1 cellular context compared by ENCODE assay signal in the genomic region with DNA sequence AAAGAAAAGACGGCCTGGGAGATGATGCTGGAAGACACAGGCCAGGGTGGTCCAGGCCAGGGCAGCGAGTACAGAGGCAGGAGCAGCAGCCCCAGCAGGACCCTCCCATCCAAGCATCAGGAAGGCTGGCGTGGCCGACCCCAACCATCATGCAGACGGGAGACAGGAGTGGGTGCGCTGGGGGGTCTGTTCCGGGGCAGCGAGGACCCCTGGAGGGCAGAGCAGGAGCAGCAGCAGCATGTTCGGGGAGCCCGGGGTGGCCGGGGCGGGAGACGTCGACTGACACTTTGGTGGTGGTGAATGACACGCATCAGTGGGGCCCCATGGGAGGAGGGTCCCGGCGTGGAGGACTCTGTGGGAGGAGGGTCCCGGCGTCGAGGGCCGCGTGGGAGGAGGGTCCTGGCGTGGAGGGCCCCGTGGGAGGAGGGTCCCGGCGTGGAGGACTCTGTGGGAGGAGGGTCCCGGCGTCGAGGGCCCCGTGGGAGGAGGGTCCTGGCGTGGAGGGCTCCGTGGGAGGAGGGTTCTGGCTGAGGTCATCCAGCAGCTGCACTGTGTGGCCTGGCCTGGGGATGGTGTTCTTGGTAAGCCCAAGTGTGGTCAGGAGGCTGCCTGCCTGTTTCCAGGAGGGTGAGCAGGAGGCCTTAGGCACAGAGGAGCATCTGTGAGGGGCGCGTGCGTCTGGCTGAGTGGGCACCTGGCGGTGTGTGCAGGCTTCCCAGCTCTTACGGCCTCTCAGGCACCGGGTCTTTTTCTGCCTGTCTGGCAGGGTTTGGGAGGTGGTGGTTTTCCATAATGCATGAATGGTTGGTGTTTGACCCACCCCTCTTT.
TF ChIP-seq lines count a peak whose summit lies in the region.

No MANE protein-coding gene starts in this region.

TF ChIP-seq in GM23338, 12 proteins besides CTCF, POLR2A, EP300 and RAD21 (continued from another document):
- TF ChIP-seq, protein P1, sequence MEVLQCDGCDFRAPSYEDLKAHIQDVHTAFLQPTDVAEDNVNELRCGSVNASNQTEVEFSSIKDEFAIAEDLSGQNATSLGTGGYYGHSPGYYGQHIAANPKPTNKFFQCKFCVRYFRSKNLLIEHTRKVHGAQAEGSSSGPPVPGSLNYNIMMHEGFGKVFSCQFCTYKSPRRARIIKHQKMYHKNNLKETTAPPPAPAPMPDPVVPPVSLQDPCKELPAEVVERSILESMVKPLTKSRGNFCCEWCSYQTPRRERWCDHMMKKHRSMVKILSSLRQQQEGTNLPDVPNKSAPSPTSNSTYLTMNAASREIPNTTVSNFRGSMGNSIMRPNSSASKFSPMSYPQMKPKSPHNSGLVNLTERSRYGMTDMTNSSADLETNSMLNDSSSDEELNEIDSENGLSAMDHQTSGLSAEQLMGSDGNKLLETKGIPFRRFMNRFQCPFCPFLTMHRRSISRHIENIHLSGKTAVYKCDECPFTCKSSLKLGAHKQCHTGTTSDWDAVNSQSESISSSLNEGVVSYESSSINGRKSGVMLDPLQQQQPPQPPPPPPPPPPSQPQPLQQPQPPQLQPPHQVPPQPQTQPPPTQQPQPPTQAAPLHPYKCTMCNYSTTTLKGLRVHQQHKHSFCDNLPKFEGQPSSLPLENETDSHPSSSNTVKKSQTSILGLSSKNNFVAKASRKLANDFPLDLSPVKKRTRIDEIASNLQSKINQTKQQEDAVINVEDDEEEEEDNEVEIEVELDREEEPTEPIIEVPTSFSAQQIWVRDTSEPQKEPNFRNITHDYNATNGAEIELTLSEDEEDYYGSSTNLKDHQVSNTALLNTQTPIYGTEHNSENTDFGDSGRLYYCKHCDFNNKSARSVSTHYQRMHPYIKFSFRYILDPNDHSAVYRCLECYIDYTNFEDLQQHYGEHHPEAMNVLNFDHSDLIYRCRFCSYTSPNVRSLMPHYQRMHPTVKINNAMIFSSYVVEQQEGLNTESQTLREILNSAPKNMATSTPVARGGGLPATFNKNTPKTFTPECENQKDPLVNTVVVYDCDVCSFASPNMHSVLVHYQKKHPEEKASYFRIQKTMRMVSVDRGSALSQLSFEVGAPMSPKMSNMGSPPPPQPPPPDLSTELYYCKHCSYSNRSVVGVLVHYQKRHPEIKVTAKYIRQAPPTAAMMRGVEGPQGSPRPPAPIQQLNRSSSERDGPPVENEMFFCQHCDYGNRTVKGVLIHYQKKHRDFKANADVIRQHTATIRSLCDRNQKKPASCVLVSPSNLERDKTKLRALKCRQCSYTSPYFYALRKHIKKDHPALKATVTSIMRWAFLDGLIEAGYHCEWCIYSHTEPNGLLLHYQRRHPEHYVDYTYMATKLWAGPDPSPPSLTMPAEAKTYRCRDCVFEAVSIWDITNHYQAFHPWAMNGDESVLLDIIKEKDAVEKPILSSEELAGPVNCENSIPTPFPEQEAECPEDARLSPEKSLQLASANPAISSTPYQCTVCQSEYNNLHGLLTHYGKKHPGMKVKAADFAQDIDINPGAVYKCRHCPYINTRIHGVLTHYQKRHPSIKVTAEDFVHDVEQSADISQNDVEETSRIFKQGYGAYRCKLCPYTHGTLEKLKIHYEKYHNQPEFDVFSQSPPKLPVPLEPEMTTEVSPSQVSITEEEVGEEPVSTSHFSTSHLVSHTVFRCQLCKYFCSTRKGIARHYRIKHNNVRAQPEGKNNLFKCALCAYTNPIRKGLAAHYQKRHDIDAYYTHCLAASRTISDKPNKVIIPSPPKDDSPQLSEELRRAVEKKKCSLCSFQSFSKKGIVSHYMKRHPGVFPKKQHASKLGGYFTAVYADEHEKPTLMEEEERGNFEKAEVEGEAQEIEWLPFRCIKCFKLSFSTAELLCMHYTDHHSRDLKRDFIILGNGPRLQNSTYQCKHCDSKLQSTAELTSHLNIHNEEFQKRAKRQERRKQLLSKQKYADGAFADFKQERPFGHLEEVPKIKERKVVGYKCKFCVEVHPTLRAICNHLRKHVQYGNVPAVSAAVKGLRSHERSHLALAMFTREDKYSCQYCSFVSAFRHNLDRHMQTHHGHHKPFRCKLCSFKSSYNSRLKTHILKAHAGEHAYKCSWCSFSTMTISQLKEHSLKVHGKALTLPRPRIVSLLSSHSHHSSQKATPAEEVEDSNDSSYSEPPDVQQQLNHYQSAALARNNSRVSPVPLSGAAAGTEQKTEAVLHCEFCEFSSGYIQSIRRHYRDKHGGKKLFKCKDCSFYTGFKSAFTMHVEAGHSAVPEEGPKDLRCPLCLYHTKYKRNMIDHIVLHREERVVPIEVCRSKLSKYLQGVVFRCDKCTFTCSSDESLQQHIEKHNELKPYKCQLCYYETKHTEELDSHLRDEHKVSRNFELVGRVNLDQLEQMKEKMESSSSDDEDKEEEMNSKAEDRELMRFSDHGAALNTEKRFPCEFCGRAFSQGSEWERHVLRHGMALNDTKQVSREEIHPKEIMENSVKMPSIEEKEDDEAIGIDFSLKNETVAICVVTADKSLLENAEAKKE (CRISPR knock-in tag; IDR thresholded peaks at IDR 0.05) = no peak
- TF ChIP-seq CREB1 (CRISPR knock-in tag; IDR thresholded peaks at IDR 0.05; ENCODE audit: low read depth) (no peak), ZNF331 (CRISPR knock-in tag; IDR thresholded peaks at IDR 0.05; ENCODE audit: low read depth) (no peak), EZH2phosphoT487 (IDR thresholded peaks at IDR 0.05; ENCODE audit: unreplicated experiment) (no peak)
- TF ChIP-seq, protein P2, sequence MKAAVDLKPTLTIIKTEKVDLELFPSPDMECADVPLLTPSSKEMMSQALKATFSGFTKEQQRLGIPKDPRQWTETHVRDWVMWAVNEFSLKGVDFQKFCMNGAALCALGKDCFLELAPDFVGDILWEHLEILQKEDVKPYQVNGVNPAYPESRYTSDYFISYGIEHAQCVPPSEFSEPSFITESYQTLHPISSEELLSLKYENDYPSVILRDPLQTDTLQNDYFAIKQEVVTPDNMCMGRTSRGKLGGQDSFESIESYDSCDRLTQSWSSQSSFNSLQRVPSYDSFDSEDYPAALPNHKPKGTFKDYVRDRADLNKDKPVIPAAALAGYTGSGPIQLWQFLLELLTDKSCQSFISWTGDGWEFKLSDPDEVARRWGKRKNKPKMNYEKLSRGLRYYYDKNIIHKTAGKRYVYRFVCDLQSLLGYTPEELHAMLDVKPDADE (IDR thresholded peaks at IDR 0.05) = no peak
- TF ChIP-seq, protein P3, sequence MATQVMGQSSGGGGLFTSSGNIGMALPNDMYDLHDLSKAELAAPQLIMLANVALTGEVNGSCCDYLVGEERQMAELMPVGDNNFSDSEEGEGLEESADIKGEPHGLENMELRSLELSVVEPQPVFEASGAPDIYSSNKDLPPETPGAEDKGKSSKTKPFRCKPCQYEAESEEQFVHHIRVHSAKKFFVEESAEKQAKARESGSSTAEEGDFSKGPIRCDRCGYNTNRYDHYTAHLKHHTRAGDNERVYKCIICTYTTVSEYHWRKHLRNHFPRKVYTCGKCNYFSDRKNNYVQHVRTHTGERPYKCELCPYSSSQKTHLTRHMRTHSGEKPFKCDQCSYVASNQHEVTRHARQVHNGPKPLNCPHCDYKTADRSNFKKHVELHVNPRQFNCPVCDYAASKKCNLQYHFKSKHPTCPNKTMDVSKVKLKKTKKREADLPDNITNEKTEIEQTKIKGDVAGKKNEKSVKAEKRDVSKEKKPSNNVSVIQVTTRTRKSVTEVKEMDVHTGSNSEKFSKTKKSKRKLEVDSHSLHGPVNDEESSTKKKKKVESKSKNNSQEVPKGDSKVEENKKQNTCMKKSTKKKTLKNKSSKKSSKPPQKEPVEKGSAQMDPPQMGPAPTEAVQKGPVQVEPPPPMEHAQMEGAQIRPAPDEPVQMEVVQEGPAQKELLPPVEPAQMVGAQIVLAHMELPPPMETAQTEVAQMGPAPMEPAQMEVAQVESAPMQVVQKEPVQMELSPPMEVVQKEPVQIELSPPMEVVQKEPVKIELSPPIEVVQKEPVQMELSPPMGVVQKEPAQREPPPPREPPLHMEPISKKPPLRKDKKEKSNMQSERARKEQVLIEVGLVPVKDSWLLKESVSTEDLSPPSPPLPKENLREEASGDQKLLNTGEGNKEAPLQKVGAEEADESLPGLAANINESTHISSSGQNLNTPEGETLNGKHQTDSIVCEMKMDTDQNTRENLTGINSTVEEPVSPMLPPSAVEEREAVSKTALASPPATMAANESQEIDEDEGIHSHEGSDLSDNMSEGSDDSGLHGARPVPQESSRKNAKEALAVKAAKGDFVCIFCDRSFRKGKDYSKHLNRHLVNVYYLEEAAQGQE (IDR thresholded peaks at IDR 0.05; ENCODE audit: unreplicated experiment) = no peak
